ENCODE assay signal across 9 cellular contexts in the genomic region with DNA sequence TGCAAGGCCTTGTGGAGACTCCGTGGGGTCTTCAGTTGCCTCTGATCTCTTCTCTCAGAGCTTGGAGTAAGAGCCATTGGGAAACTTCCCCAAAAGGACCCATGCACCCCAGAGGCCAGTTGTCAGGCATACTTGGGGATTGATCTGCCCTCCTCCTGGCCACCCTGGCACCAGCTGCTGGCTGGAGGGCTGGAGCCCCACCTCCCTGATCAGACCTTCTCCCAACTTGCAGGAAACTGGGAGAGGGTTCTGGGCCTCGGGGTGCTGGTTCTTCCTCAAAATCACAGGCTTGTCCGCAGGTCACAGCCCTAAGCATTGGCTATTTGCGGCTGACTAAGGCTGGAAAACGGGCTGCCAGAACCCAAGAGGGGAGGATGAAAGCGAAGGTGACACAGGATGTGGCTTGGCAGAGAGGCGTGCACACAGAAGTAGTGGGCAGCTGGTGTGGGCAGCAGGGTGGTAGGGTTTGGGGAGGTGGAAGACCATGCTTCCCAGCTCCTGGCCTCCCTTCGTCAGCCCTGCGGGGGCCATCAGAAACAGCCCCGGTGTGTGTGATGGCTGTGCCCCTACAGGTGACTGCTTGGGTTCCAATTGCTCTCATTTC. TPM values are rescaled to one million over a fixed set of nuclear protein-coding genes. Genes with fewer than 3 reads are reported as not detected.
DNase-seq lines count a peak whose midpoint lies in the region; ATAC-seq, FAIRE-seq and TF ChIP-seq lines count a peak whose summit lies in the region.
"Had no signal": no experiment of that assay in that cellular context is flagged by ENCODE, and none has a peak within 500 bp of the region (broad histone marks: within the 10 kb centered on the region; RNA-seq: fewer than 3 reads in every experiment).

No MANE protein-coding gene starts in this region.

- H3K27me3 ChIP-seq in GM06990 (replicated peaks; ENCODE audit: control insufficient read depth, insufficient read depth, low read length) (no peaks in the 10 kb centered on the region), H1 (replicated peaks in 1 of 4; ENCODE audit: control insufficient read depth in 3 of 4, extremely low read depth in 1 of 4, insufficient read depth in 3 of 4, low read length in 3 of 4) (peaks cover 0 to 7% (median 4%) of the 10 kb centered on the region in 4 experiments; a peak in 1 of 7 replicates), psoas muscle (ENCODE audit: insufficient read depth in 3 of 3, low read length in 2 of 3) (no peaks in the 10 kb centered on the region)

- WGBS in H1 (ENCODE audit: extremely low coverage in 1 of 2, insufficient coverage in 1 of 2, insufficient read length in 1 of 2, insufficient replicate concordance in 2 of 2, low coverage in 1 of 2, low lambda C conversion rate in 2 of 2, missing lambda C conversion rate in 1 of 2), 2 experiments = 86% methylated on average over 10 of the region's 10 CpGs; no CpG with 5 or more reads in 1 of the 2 experiments
- WGBS in psoas muscle, 3 donors = 74 to 77% (median 75%) methylated on average over 10 of the region's 10 CpGs

- intact Hi-C loops in psoas muscle (cut with DNase I) = no loop called here

- H3K27ac ChIP-seq in H1 (ENCODE audit: low read depth, low read length) (no peak overlapping the region), psoas muscle (peak overlapping the region; percentile 46)

- no peak for ATAC-seq in psoas muscle

- TF ChIP-seq POLR2A in H1 (IDR thresholded peaks at IDR 0.05; ENCODE audit: control extremely low read depth in 1 of 2, low read depth in 2 of 2, low read length in 2 of 2) (no peak), H54 (IDR thresholded peaks at IDR 0.05; ENCODE audit: low read depth, low read length) (no peak)

- no peak overlapping the region for H3K23ac ChIP-seq in H1 (ENCODE audit: insufficient read length)

- H3K4ac ChIP-seq in H1 (replicated peaks; ENCODE audit: insufficient read length, low read depth, low read length) = peak overlapping the region; percentile 30

- H3K18ac ChIP-seq in H1 (ENCODE audit: extremely low read depth, low read length) = peak overlapping the region; percentile 26

- no peak overlapping the region; a peak in 1 of 7 replicates for H3K9ac ChIP-seq in H1 (replicated peaks in 1 of 4; ENCODE audit: extremely low read depth in 1 of 4, low read depth in 3 of 4, low read length in 3 of 4)

- peak overlapping the region; percentile 48; the same call in 1 of the 2 replicates for H2BK15ac ChIP-seq in H1 (ENCODE audit: low read length)

- H2BK12ac ChIP-seq in H1 (ENCODE audit: low read depth, low read length) = peak overlapping the region; percentile 99; the same call in 1 of the 2 replicates

- TF ChIP-seq CTCF in GM06990 (IDR thresholded peaks at IDR 0.05; ENCODE audit: insufficient read depth, low read length, poor library complexity, severe bottlenecking) = no peak
- TF ChIP-seq CTCF in H1 (IDR thresholded peaks at IDR 0.05; ENCODE audit: control extremely low read depth in 1 of 3, insufficient read depth in 1 of 3, low read depth in 1 of 3, low read length in 3 of 3) = no peak
- no peak for TF ChIP-seq CTCF in psoas muscle (IDR thresholded peaks at IDR 0.05)
- no peak for TF ChIP-seq CTCF in GM20000 (IDR thresholded peaks at IDR 0.05; ENCODE audit: extremely low read depth, missing control alignments)

- no peak overlapping the region for H3K56ac ChIP-seq in H1 (replicated peaks; ENCODE audit: insufficient read length, low read depth, low read length)

- FAIRE-seq in H1 (lab: Jason Lieb, UNC) (no peak), H54 (lab: Jason Lieb, UNC) (no peak)

- H3K36me3 ChIP-seq in GM06990 (ENCODE audit: control insufficient read depth, insufficient read depth, low read length) = no peaks in the 10 kb centered on the region; the same call in 1 of the 2 replicates
- no peaks in the 10 kb centered on the region for H3K36me3 ChIP-seq in H1 (ENCODE audit: control insufficient read depth in 2 of 4, insufficient read depth in 4 of 4, low read length in 3 of 4)
- no peaks in the 10 kb centered on the region for H3K36me3 ChIP-seq in psoas muscle (ENCODE audit: insufficient read depth in 1 of 2, low read depth in 1 of 2)

- peak overlapping the region; percentile 6 to 38; a peak in 1 of 4 replicates for H3K4me2 ChIP-seq in H1 (ENCODE audit: insufficient read depth in 1 of 2, low read depth in 2 of 2, low read length in 2 of 2)

- H4K5ac ChIP-seq in H1 (ENCODE audit: insufficient read length, low read depth, low read length) = no peak overlapping the region

- peaks cover 0 to 29% of the 10 kb centered on the region in 2 experiments; a peak in 2 of 4 replicates for H3K79me2 ChIP-seq in H1 (ENCODE audit: control insufficient read depth in 1 of 2, insufficient read depth in 2 of 2, low read length in 2 of 2)

- H3K9me3 ChIP-seq in H1 (ENCODE audit: insufficient read depth in 2 of 2, low read depth in 1 of 2, low read length in 1 of 2) (no peaks in the 10 kb centered on the region), psoas muscle (no peaks in the 10 kb centered on the region)

- H3K4me1 ChIP-seq in H1 (replicated peaks in 1 of 4; ENCODE audit: control insufficient read depth in 3 of 4, insufficient read depth in 4 of 4, low read length in 3 of 4) (peaks cover 28 to 47% (median 34%) of the 10 kb centered on the region in 4 experiments), psoas muscle (peaks cover 14% of the 10 kb centered on the region)

- POLR2A ChIA-PET in H1 (lab: Charles Lee; ENCODE audit: partially characterized antibody) = interaction anchor here (0.6 to 5.0 kb wide), 8 partner anchors 7 to 217 kb away, joined by 3 to 21 read pairs (median 4); partner anchors contain the start of gene MDK

- peaks cover 13% of the 10 kb centered on the region for H3K79me1 ChIP-seq in H1 (ENCODE audit: low read depth, low read length)

- peak overlapping the region; percentile 49; the same call in 1 of the 2 replicates for H2BK5ac ChIP-seq in H1 (ENCODE audit: low read depth, low read length)

- H3K14ac ChIP-seq in H1 (ENCODE audit: insufficient read length) = no peak overlapping the region

- peak overlapping the region; percentile 77 for H4K91ac ChIP-seq in H1 (replicated peaks; ENCODE audit: insufficient read length, low read length)

- H3K4me3 ChIP-seq in GM06990 (replicated peaks; ENCODE audit: low read depth, low read length) (peak overlapping the region; percentile 82), H1 (ENCODE audit: extremely low read depth in 1 of 4, insufficient read depth in 2 of 4, low read depth in 3 of 4, low read length in 4 of 4) (no peak overlapping the region), psoas muscle (peak overlapping the region; percentile 59)

- peak overlapping the region; percentile 60; the same call in 1 of the 2 replicates for H4K8ac ChIP-seq in H1 (ENCODE audit: extremely low read depth, insufficient read depth, low read length)

- no peak for DNase-seq in GM06990 (ENCODE audit: extremely low read depth, insufficient read length)
- peak; percentile 28 to 63 for DNase-seq in SHP77 (lab: John Stamatoyannopoulos, UW)
- no peak for DNase-seq in H1 (ENCODE audit: low read depth in 1 of 2, low spot score in 2 of 2)
- DNase-seq in psoas muscle = no peak
- no peak for DNase-seq in GM19238 (ENCODE audit: insufficient read length, low spot score)
- no peak for DNase-seq in GM20000 (ENCODE audit: low spot score)
- DNase-seq in H54 (ENCODE audit: insufficient read length, low spot score) = no peak
- DNase-seq in hypothalamus (lab: John Stamatoyannopoulos, UW) = no peak

- peak overlapping the region; percentile 75 for H2BK120ac ChIP-seq in H1 (replicated peaks; ENCODE audit: low read depth, low read length)

- TF ChIP-seq EP300 in H1 (IDR thresholded peaks at IDR 0.05; ENCODE audit: borderline replicate concordance in 1 of 2, low read depth in 2 of 2, low read length in 2 of 2) = no peak

- H2AFZ ChIP-seq in H1 (ENCODE audit: low read length) = no peak overlapping the region

- CTCF ChIA-PET in H1 (lab: Charles Lee; ENCODE audit: partially characterized antibody) = interaction anchor here (0.6 to 44.5 kb wide), 13 partner anchors 4 to 915 kb away, joined by 3 to 1004 read pairs (median 6); partner anchors contain the start of genes CREB3L1, DGKZ and MDK

- peaks cover 9 to 16% of the 10 kb centered on the region in 2 experiments for H4K20me1 ChIP-seq in H1 (replicated peaks in 1 of 2; ENCODE audit: control insufficient read depth in 1 of 2, insufficient read depth in 2 of 2, low read length in 2 of 2)

- H3K23me2 ChIP-seq in H1 (ENCODE audit: low read depth, low read length) = peaks cover 13% of the 10 kb centered on the region

- TF ChIP-seq RAD21 in H1 (IDR thresholded peaks at IDR 0.05 in 1 of 2, conservative IDR thresholded peaks at IDR 0.05 in 1 of 2; ENCODE audit: low read depth in 2 of 2, low read length in 2 of 2) = no peak

- peak overlapping the region; percentile 56 for H2AK5ac ChIP-seq in H1 (ENCODE audit: low read depth, low read length)

- H2BK20ac ChIP-seq in H1 (ENCODE audit: low read length) = peak overlapping the region; percentile 98

RNA-seq across cellular contexts. Expression of gene DGKZ, which starts 1.3 kb away (rescaled TPM):
- total RNA-seq in H1 (2021; fragmentation: NEBNext Ultra II Directional; extraction: Animal tissue kit (Norgen Biotek cat#: 25700)) = 84.4 and 88.5 TPM in 2 replicates
- polyA plus RNA-seq in H1 (2011; rRNA removed) = 184 and 262 TPM in 2 replicates
- polyA plus RNA-seq in H1 (2011; cell fraction: cytosol; rRNA removed) = 118 TPM
- polyA plus RNA-seq in H1 (2011; cell fraction: nucleus; rRNA removed) = 335 TPM
- 56.9 to 93.0 TPM (median 85.7 TPM) in 4 replicates for polyA plus RNA-seq in H1 (2012, experiment 1 of 2)
- 72.1 TPM for polyA plus RNA-seq in H1 (2012, experiment 2 of 2)
- 92.3 TPM for polyA plus RNA-seq in H1 (2013, experiment 1 of 2)
- polyA plus RNA-seq in H1 (2013, experiment 2 of 2) = 81.6 TPM
- 58.7 and 67.4 TPM in 2 replicates for polyA minus RNA-seq in H1 (2011; rRNA and poly(A)+ RNA removed)
- 72.8 TPM for polyA minus RNA-seq in H1 (2011; cell fraction: cytosol; rRNA and poly(A)+ RNA removed)
- 103 TPM for polyA minus RNA-seq in H1 (2011; cell fraction: nucleus; rRNA and poly(A)+ RNA removed)
- total RNA-seq in psoas muscle = 100 to 1,000 TPM in 1 of 4 donors, 10 to 100 TPM in 3; 90.2 to 138 (median 96.2) TPM
- 10 to 100 TPM; 57.7 to 85.4 (median 62.0) TPM for polyA plus RNA-seq in psoas muscle

RNA-seq across cellular contexts. Expression of gene MDK, which starts 35.5 kb away (rescaled TPM):
- 309 and 338 TPM in 2 replicates for total RNA-seq in H1 (2021; fragmentation: NEBNext Ultra II Directional; extraction: Animal tissue kit (Norgen Biotek cat#: 25700))
- polyA plus RNA-seq in H1 (2011; rRNA removed) (606 and 948 TPM in 2 replicates), psoas muscle (1 to 10 TPM; 1.2 to 2.0 (median 1.8) TPM)
- polyA plus RNA-seq in H1 (2011; cell fraction: cytosol; rRNA removed) = 870 TPM
- 559 TPM for polyA plus RNA-seq in H1 (2011; cell fraction: nucleus; rRNA removed)
- polyA plus RNA-seq in H1 (2012, experiment 1 of 2) = 605 to 743 TPM (median 671 TPM) in 4 replicates
- polyA plus RNA-seq in H1 (2012, experiment 2 of 2) = 841 TPM
- 949 TPM for polyA plus RNA-seq in H1 (2013, experiment 1 of 2)
- polyA plus RNA-seq in H1 (2013, experiment 2 of 2) = 1,178 TPM
- 84.3 and 125 TPM in 2 replicates for polyA minus RNA-seq in H1 (2011; rRNA and poly(A)+ RNA removed)
- 189 TPM for polyA minus RNA-seq in H1 (2011; cell fraction: cytosol; rRNA and poly(A)+ RNA removed)
- polyA minus RNA-seq in H1 (2011; cell fraction: nucleus; rRNA and poly(A)+ RNA removed) = 88.1 TPM
- 1 to 10 TPM; 1.4 to 6.3 (median 2.4) TPM for total RNA-seq in psoas muscle

RNA-seq across cellular contexts. Expression of gene CHRM4, which starts 45.6 kb away (rescaled TPM):
- 0.63 and 1.1 TPM in 2 replicates for total RNA-seq in H1 (2021; fragmentation: NEBNext Ultra II Directional; extraction: Animal tissue kit (Norgen Biotek cat#: 25700))
- polyA plus RNA-seq in H1 (2011; rRNA removed) = 1.3 and 2.2 TPM in 2 replicates
- 0.98 TPM for polyA plus RNA-seq in H1 (2011; cell fraction: cytosol; rRNA removed)
- 1.1 TPM for polyA plus RNA-seq in H1 (2011; cell fraction: nucleus; rRNA removed)
- 0.30 to 1.0 TPM (median 0.96 TPM) in 4 replicates for polyA plus RNA-seq in H1 (2012, experiment 1 of 2)
- polyA plus RNA-seq in H1 (2012, experiment 2 of 2) = 0.66 TPM
- 0.73 TPM for polyA plus RNA-seq in H1 (2013, experiment 1 of 2)
- 0.68 TPM for polyA plus RNA-seq in H1 (2013, experiment 2 of 2)
- 1.6 and 1.9 TPM in 2 replicates for polyA minus RNA-seq in H1 (2011; rRNA and poly(A)+ RNA removed)
- polyA minus RNA-seq in H1 (2011; cell fraction: cytosol; rRNA and poly(A)+ RNA removed) = not detected
- polyA minus RNA-seq in H1 (2011; cell fraction: nucleus; rRNA and poly(A)+ RNA removed) = 1.1 TPM
- not detected for total RNA-seq in psoas muscle
- not detected for polyA plus RNA-seq in psoas muscle
- total RNA-seq: RPMI7951 had no signal

Comparison
In these comparisons a context has a peak if more than half of its experiments do, and no peak if none do; other contexts are left out.
1. DNase-seq: peak in SHP77 (2 of 2); none in GM06990 (single experiment), H1 (0 of 2), psoas muscle (0 of 2), GM19238 (single experiment), GM20000 (single experiment), H54 (single experiment) and hypothalamus (0 of 51).
2. H3K4me3 ChIP-seq: peak in GM06990 (single experiment) and psoas muscle (single experiment); none in H1 (0 of 4).
3. RNA of gene MDK, which starts 35.5 kb away (total RNA-seq): 309 to 338 TPM in H1; 1.4 to 6.3 TPM in psoas muscle; every median in the first group is over 10 times any median in the second.